Comparison of ENCODE assay signal across 9 cellular contexts in the genomic region with DNA sequence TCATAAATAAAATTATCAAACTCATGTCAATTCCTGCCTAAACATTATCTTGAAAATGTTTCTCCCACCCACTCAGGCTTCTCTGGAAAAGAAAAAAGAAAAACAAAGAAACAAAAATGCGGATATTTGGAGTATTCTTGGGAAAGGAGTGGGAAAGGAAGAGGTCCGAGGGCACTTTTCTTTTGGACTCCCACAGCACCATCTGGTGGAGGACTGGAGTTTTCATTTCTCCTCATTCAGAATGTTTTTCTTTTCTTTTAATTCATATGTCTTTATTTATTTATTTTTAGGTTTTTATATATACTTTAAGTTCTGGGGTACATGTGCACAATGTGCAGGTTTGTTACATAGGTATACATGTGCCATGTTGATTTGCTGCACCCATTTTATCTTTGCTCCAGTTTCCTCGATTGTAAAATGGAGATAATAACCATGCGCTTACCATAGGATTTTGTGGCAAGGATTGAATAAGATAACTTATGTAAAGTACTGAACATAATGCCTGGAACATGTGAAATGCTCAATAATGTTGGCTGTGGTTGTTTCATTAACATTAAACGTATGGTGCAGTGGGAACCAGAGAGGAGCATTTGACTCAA. TPM values are rescaled to one million over a fixed set of nuclear protein-coding genes. Genes with fewer than 3 reads are reported as not detected.
DNase-seq lines count a peak whose midpoint lies in the region; ATAC-seq and TF ChIP-seq lines count a peak whose summit lies in the region.
"Had no signal": no experiment of that assay in that cellular context is flagged by ENCODE, and none has a peak within 500 bp of the region (broad histone marks: within the 10 kb centered on the region; RNA-seq: fewer than 3 reads in every experiment).

No MANE protein-coding gene starts in this region.

- in situ Hi-C loops in SK-MEL-5 (cut with HindIII; ENCODE audit: low pct_unique_long_range_greater_than_20kb, low sequenced_read_pairs) = no loop called here

- no peak for ATAC-seq in omental fat pad (ENCODE audit: low FRiP score)

- peak; percentile 37; the same call in 2 of the 3 replicates for TF ChIP-seq CTCF in GM12872 (IDR thresholded peaks at IDR 0.05; ENCODE audit: insufficient read depth, low read depth, low read length)
- no peak for TF ChIP-seq CTCF in omental fat pad (IDR thresholded peaks at IDR 0.05)

- DNase-seq in A172 (ENCODE audit: low spot score) = peak; percentile 7
- peak; percentile 48 for DNase-seq in SK-MEL-5 (ENCODE audit: low read depth, low spot score)
- DNase-seq in hepatic stellate cell (ENCODE audit: low spot score) = peak; percentile 15
- no peak for DNase-seq in stimulated activated CD4-positive, alpha-beta T cell treated with anti-CD3 and anti-CD28 coated beads, Interleukin-2, amount 100 ng/mL, for 48 hours
- no peak for DNase-seq in HCEC 1CT
- DNase-seq in NCI-H2107 (lab: John Stamatoyannopoulos, UW) = no peak
- no peak for DNase-seq in omental fat pad (ENCODE audit: low spot score)
- DNase-seq: Karpas-422 had no signal

RNA-seq across cellular contexts. Expression of a gene that starts 8.0 kb away (rescaled TPM):
- not detected in 2 replicates for total RNA-seq in A172 (2014; rRNA removed; shearing (Covaris generic))
- total RNA-seq in SK-MEL-5 (2014; rRNA removed; shearing (Covaris generic)) = 0.08 and 0.29 TPM in 2 replicates
- 0.28 and 0.87 TPM in 2 replicates for polyA plus RNA-seq in SK-MEL-5 (2015; cell fraction: cytosol; rRNA removed)
- polyA plus RNA-seq in SK-MEL-5 (2015; cell fraction: nucleus; rRNA removed) = 0.33 and 1.0 TPM in 2 replicates
- total RNA-seq in omental fat pad = 1 to 10 TPM in 3 of 4 donors, under 1 TPM in 1; 0.79 to 3.8 (median 2.1) TPM

Comparison
In these comparisons a context has a peak if more than half of its experiments do, and no peak if none do; other contexts are left out.
1. DNase-seq: peak in A172 (single experiment), SK-MEL-5 (single experiment) and hepatic stellate cell (single experiment); none in stimulated activated CD4-positive, alpha-beta T cell treated with anti-CD3 and anti-CD28 coated beads, Interleukin-2, amount 100 ng/mL, for 48 hours (0 of 2), HCEC 1CT (single experiment), NCI-H2107 (single experiment) and omental fat pad (single experiment).